Comparison of ENCODE assay signal across 13 cellular contexts in genomic region chr10:94172332-94172731, GRCh38.
DNase-seq lines count a peak whose midpoint lies in the region; ATAC-seq and TF ChIP-seq lines count a peak whose summit lies in the region.
"Had no signal": no experiment of that assay in that cellular context is flagged by ENCODE, and none has a peak within 500 bp of the region (broad histone marks: within the 10 kb centered on the region; RNA-seq: fewer than 3 reads in every experiment).

No MANE protein-coding gene starts in this region.

- no peaks in the 10 kb centered on the region for H3K4me1 Mint-ChIP-seq in HFFc6 (ENCODE audit: low read depth)

- H3K27me3 ChIP-seq in SJSA1 (replicated peaks), result no peaks in the 10 kb centered on the region

- H3K4me3 Mint-ChIP-seq in HFFc6, result no peak overlapping the region

- H3K36me3 ChIP-seq in SJSA1, result peaks cover 4% of the 10 kb centered on the region; the same call in 1 of the 2 replicates

- H3K36me3 Mint-ChIP-seq in HFFc6 (ENCODE audit: low read depth), result no peaks in the 10 kb centered on the region

- no peaks in the 10 kb centered on the region for H3K9me3 Mint-ChIP-seq in HFFc6

- ATAC-seq in GM18868 (IDR thresholded peaks at IDR 0.05; ENCODE audit: unreplicated experiment), result no peak

- TF ChIP-seq CTCF in fibroblast of pulmonary artery (IDR thresholded peaks at IDR 0.05; ENCODE audit: low read length, missing control alignments), result no peak
- no peak for TF ChIP-seq CTCF in HFFc6 (IDR thresholded peaks at IDR 0.05)

- H3K27ac ChIP-seq in SJSA1, result no peak overlapping the region

- H3K4me3 ChIP-seq in SJSA1, result no peak overlapping the region
- H3K4me3 ChIP-seq in fibroblast of pulmonary artery (replicated peaks; ENCODE audit: low read depth, low read length), result no peak overlapping the region

- peaks cover 37% of the 10 kb centered on the region for H3K4me1 ChIP-seq in SJSA1 (replicated peaks)

- DNase-seq in Daoy (ENCODE audit: low read depth), result peak; percentile 22
- peak; percentile 36 for DNase-seq in HPDE6-E6E7 (ENCODE audit: extremely low spot score)
- peak; percentile 18 to 56 for DNase-seq in SJSA1 (ENCODE audit: low read depth in 1 of 2, low spot score in 2 of 2)
- peak; percentile 14 for DNase-seq in fibroblast of pulmonary artery (ENCODE audit: low read depth)
- DNase-seq in DMS79 treated with DMSO at 0.1 percent for 48 hours (lab: John Stamatoyannopoulos, UW), result no peak
- DNase-seq in stimulated activated CD4-positive, alpha-beta T cell treated with anti-CD3 and anti-CD28 coated beads, Interleukin-12 subunit alpha, Interleukin-12 subunit beta, amount 100 ng/mL, for 4 hours, result no peak
- DNase-seq in HFFc6, result no peak
- DNase-seq: C1 segment of cervical spinal cord; Karpas-422; NCI-H187 treated with DMSO at 0.1 percent for 48 hours; NCI-H69; NK-92 treated with Interleukin-12 subunit alpha and Interleukin-12 subunit beta, amount 100 ng/mL, for 24 hours had no signal

- H3K9me3 ChIP-seq in SJSA1 (replicated peaks), result no peaks in the 10 kb centered on the region

- no peak overlapping the region for H3K27ac Mint-ChIP-seq in HFFc6

- peaks cover 13% of the 10 kb centered on the region for H3K27me3 Mint-ChIP-seq in HFFc6 (ENCODE audit: insufficient read depth)

Comparison
In these comparisons a context has a peak if more than half of its experiments do, and no peak if none do; other contexts are left out.
1. DNase-seq: peak in Daoy (single experiment), HPDE6-E6E7 (single experiment), SJSA1 (2 of 2) and fibroblast of pulmonary artery (single experiment); none in DMS79 treated with DMSO at 0.1 percent for 48 hours (single experiment), stimulated activated CD4-positive, alpha-beta T cell treated with anti-CD3 and anti-CD28 coated beads, Interleukin-12 subunit alpha, Interleukin-12 subunit beta, amount 100 ng/mL, for 4 hours (single experiment) and HFFc6 (single experiment).